Comparison of ENCODE assay signal across 11 cellular contexts in the genomic region with DNA sequence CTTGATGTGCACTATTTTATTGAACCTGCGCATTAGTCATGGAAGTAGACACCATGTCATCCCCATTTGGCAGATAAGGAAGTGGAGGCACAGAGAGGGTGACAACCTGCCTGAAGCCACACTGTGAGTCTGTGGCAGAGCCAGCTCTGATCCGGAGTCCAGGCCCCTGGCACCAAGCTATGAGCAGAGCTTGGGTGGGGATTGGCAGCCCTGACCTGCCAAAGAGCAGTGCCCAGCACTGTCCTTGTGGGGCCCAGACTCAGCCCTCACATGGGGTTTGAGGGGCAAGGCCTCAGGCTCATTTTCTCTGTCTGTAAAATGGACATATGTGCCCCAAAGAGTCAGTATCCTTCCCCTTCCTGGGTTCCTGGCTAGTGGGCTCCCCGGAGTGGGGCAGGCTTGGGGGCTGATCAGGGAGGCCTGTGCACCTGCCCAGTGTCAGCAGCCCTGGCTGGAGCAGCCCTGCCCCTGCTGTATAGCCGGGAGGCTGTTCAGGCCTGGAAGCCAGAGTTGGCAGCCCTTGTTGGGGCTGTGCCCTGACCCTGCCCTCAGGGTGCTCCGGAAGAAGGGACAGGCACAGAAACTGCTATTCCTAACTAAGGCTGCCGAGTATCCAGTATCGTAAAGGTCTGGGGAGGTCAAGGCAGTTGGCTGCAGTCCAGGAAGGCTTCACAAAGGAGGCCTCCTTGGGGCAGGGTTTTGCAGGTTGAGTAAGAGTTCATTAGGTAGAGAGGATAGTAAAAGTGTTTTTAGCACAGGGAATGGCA. TPM values are rescaled to one million over a fixed set of nuclear protein-coding genes. Genes with fewer than 3 reads are reported as not detected.
DNase-seq lines count a peak whose midpoint lies in the region; ATAC-seq, FAIRE-seq and TF ChIP-seq lines count a peak whose summit lies in the region.
"Had no signal": no experiment of that assay in that cellular context is flagged by ENCODE, and none has a peak within 500 bp of the region (broad histone marks: within the 10 kb centered on the region; RNA-seq: fewer than 3 reads in every experiment).

No MANE protein-coding gene starts in this region.

- intact Hi-C loops in Right ventricle myocardium inferior (cut with DNase I), result loop anchor here (5.0 kb wide), 1 partner anchor 49 kb away; no protein-coding TSS in a partner anchor

- H3K4me3 ChIP-seq in A549 (no peak overlapping the region), SJCRH30 (no peak overlapping the region)

- no peak for FAIRE-seq in A549 (lab: Jason Lieb, UNC)
- FAIRE-seq: G401.6 had no signal

- H3K9me3 Mint-ChIP-seq in effector memory CD8-positive, alpha-beta T cell, result no peaks in the 10 kb centered on the region

- WGBS in A549 (ENCODE audit: missing lambda C conversion rate), result 65% methylated on average over 6 of the region's 7 CpGs

- peak in 1 of 2 experiments; percentile 26; a peak in 4 of 6 replicates for ATAC-seq in A549
- ATAC-seq in Right ventricle myocardium inferior, result peak; percentile 8
- no peak for ATAC-seq in omental fat pad (ENCODE audit: low FRiP score)
- ATAC-seq in HG03135 (IDR thresholded peaks at IDR 0.05; ENCODE audit: unreplicated experiment), result no peak
- ATAC-seq in effector memory CD8-positive, alpha-beta T cell (replicated peaks), result no peak

- H3K9me3 ChIP-seq in A549, result no peaks in the 10 kb centered on the region
- no peaks in the 10 kb centered on the region for H3K9me3 ChIP-seq in SJCRH30 (replicated peaks)

- no peak for TF ChIP-seq EP300 in A549 (IDR thresholded peaks at IDR 0.05)

- DNase-seq in A549 (ENCODE audit: low read depth in 1 of 2, low spot score in 1 of 2) (no peak), SJCRH30 (no peak), Right ventricle myocardium inferior (ENCODE audit: missing footprints) (no peak), omental fat pad (ENCODE audit: low spot score) (peak; percentile 18), DMS79 (lab: John Stamatoyannopoulos, UW) (no peak)
- DNase-seq in effector memory CD8-positive, alpha-beta T cell, result no peak
- DNase-seq in stimulated activated CD4-positive, alpha-beta T cell treated with anti-CD3 and anti-CD28 coated beads, Interleukin-4, amount 100 ng/mL, for 4 hours, result no peak
- DNase-seq: mesendoderm had no signal

- no peak for TF ChIP-seq RAD21 in A549 (conservative IDR thresholded peaks at IDR 0.05 in 1 of 2, IDR thresholded peaks at IDR 0.05 in 1 of 2)

- peaks cover 55% of the 10 kb centered on the region for H3K4me1 ChIP-seq in A549
- peaks cover 37% of the 10 kb centered on the region for H3K4me1 ChIP-seq in SJCRH30

- peaks cover 5% of the 10 kb centered on the region for H3K36me3 Mint-ChIP-seq in effector memory CD8-positive, alpha-beta T cell (ENCODE audit: insufficient read depth)
- H3K36me3 Mint-ChIP-seq: activated naive CD8-positive, alpha-beta T cell had no signal

- H3K27me3 ChIP-seq in SJCRH30, result no peaks in the 10 kb centered on the region

- CTCF ChIA-PET in A549 (lab: Yijun Ruan, JAX), result interaction anchor here (0.8 to 7.7 kb wide), 11 partner anchors 12 to 562 kb away, joined by 3 to 57 read pairs (median 4); no protein-coding TSS in a partner anchor

- H3K4me1 Mint-ChIP-seq in effector memory CD8-positive, alpha-beta T cell (ENCODE audit: low read depth in 2 of 2), result no peaks in the 10 kb centered on the region

- H3K4me2 ChIP-seq in A549, result peak overlapping the region; percentile 55

- no peaks in the 10 kb centered on the region for H3K36me3 ChIP-seq in SJCRH30

- TF ChIP-seq POLR2A in A549 (IDR thresholded peaks at IDR 0.05; ENCODE audit: low read length), result no peak

- no peak for TF ChIP-seq CTCF in A549 (IDR thresholded peaks at IDR 0.05)
- no peak for TF ChIP-seq CTCF in omental fat pad (IDR thresholded peaks at IDR 0.05)

- no peak overlapping the region for H3K4me3 Mint-ChIP-seq in effector memory CD8-positive, alpha-beta T cell
- H3K4me3 Mint-ChIP-seq: activated naive CD8-positive, alpha-beta T cell had no signal

- no peak overlapping the region for H3K27ac Mint-ChIP-seq in effector memory CD8-positive, alpha-beta T cell
- H3K27ac Mint-ChIP-seq: activated naive CD8-positive, alpha-beta T cell had no signal

- POLR2A ChIA-PET in A549 (lab: Yijun Ruan, JAX), result interaction anchor here (1.0 to 1.2 kb wide), 2 partner anchors 17 to 69 kb away, joined by 3 to 4 read pairs; no protein-coding TSS in a partner anchor

- H3K27me3 Mint-ChIP-seq in effector memory CD8-positive, alpha-beta T cell, result no peaks in the 10 kb centered on the region
- H3K27me3 Mint-ChIP-seq: activated naive CD8-positive, alpha-beta T cell had no signal

- H3K27ac ChIP-seq in A549 (peak overlapping the region; percentile 61 to 82), SJCRH30 (peak overlapping the region; percentile 35)

TF ChIP-seq in A549, 52 proteins besides CTCF, POLR2A, EP300 and RAD21:
- TF ChIP-seq KDM5A (IDR thresholded peaks at IDR 0.05) (no peak), HOXB5 (CRISPR knock-in tag; IDR thresholded peaks at IDR 0.05) (0 out of 2 replicates have a peak, but pooled peaks have one; percentile 6), POLR2AphosphoS2 (conservative IDR thresholded peaks at IDR 0.05; ENCODE audit: low read length) (0 out of 2 replicates have a peak, but pooled peaks have one; percentile 9), SMC3 (IDR thresholded peaks at IDR 0.05) (no peak), ZFP36 (IDR thresholded peaks at IDR 0.05; ENCODE audit: borderline replicate concordance, partially characterized antibody) (peak; percentile 77)

RNA-seq across cellular contexts. Expression of a gene that starts 38.7 kb away (rescaled TPM):
- polyA plus RNA-seq in A549 (2011; rRNA removed) (173 TPM in 2 replicates), A549 (2017; fragmentation: RNase III; extraction: RNeasy Plus Mini Kit Qiagen cat#74134 plus additional on column Dnase treatment) (348 to 469 TPM (median 441 TPM) in 3 replicates)
- 164 and 192 TPM in 2 replicates for polyA plus RNA-seq in A549 (2012; cell fraction: cytosol; rRNA removed)
- 241 and 325 TPM in 2 replicates for polyA plus RNA-seq in A549 (2012; cell fraction: nucleus; rRNA removed)
- polyA minus RNA-seq in A549 (2011; rRNA and poly(A)+ RNA removed), result 181 and 216 TPM in 2 replicates
- 0.10 and 0.13 TPM in 2 replicates for total RNA-seq in SJCRH30 (2014; rRNA removed; shearing (Covaris generic))
- total RNA-seq in Right ventricle myocardium inferior (581 TPM), omental fat pad (100 to 1,000 TPM in 1 of 4 donors, 10 to 100 TPM in 3; 72.0 to 200 (median 73.4) TPM)

Comparison
In these comparisons a context has a peak if more than half of its experiments do, and no peak if none do; other contexts are left out.
1. RNA of a gene that starts 38.7 kb away (total RNA-seq): 581 TPM in Right ventricle myocardium inferior (single experiment) and 72.0 to 200 TPM in omental fat pad; 0.10 to 0.13 TPM in SJCRH30; every median in the first group is over 10 times any median in the second.